14 cellular contexts compared by ENCODE assay signal in the genomic region with DNA sequence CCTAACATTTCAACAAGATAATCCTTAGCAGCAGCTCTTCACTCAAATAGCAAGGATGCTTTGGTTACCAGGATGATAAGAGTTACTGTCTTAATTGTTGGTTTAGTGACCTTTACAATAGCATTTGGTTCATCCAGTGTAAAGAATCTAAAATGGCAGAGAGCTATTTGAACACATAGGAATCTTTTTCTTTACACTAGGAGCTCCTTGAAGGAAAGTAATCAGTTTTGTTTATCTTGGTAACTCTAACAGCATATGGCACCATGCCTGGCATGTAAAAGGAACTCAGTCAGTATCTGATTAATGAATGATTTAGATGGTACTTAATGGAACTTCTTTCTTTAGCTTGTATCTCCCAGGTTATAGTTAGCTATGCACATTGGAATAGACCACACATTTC.
"Had no signal": no experiment of that assay in that cellular context is flagged by ENCODE, and none has a peak within 500 bp of the region (broad histone marks: within the 10 kb centered on the region; RNA-seq: fewer than 3 reads in every experiment).

No MANE protein-coding gene starts in this region.

- H3K9me3 Mint-ChIP-seq: activated naive CD4-positive, alpha-beta T cell treated with anti-CD3 and anti-CD28 coated beads, Interleukin-2, amount 10 ng/mL, durations not matched to agents 7 days and 5 days; activated T-helper 17 cell treated with anti-CD3 and anti-CD28 coated beads, Interleukin-2, amount 50 U/mL, for 72 hours; effector memory CD8-positive, alpha-beta T cell had no signal

- ATAC-seq: activated T-helper 17 cell treated with anti-CD3 and anti-CD28 coated beads, Interleukin-2, amount 50 U/mL, for 72 hours; effector memory CD8-positive, alpha-beta T cell had no signal

- H3K9me3 ChIP-seq: tibial artery, uterus had no signal

- H3K4me3 ChIP-seq: skin epidermis, tibial artery, uterus had no signal

- H3K36me3 ChIP-seq: uterus, WERI-Rb-1 had no signal

- H3K79me2 ChIP-seq: parathyroid adenoma had no signal

- H3K27ac Mint-ChIP-seq: activated naive CD4-positive, alpha-beta T cell treated with anti-CD3 and anti-CD28 coated beads, Interleukin-2, amount 10 ng/mL, durations not matched to agents 7 days and 5 days; activated T-helper 17 cell treated with anti-CD3 and anti-CD28 coated beads, Interleukin-2, amount 50 U/mL, for 72 hours had no signal

- H3K27ac ChIP-seq: parathyroid adenoma, skin epidermis, tibial artery, uterus, WERI-Rb-1 had no signal

- H3K4me3 Mint-ChIP-seq: activated naive CD4-positive, alpha-beta T cell treated with anti-CD3 and anti-CD28 coated beads, Interleukin-2, amount 10 ng/mL, durations not matched to agents 7 days and 5 days; activated T-helper 17 cell treated with anti-CD3 and anti-CD28 coated beads, Interleukin-2, amount 50 U/mL, for 72 hours; effector memory CD8-positive, alpha-beta T cell had no signal

- H3K9ac ChIP-seq: parathyroid adenoma had no signal

- H3K27me3 ChIP-seq: tibial artery, uterus had no signal

- H3K4me1 ChIP-seq: parathyroid adenoma, tibial artery, uterus had no signal

- H3K27me3 Mint-ChIP-seq: activated naive CD4-positive, alpha-beta T cell treated with anti-CD3 and anti-CD28 coated beads, Interleukin-2, amount 10 ng/mL, durations not matched to agents 7 days and 5 days; activated T-helper 17 cell treated with anti-CD3 and anti-CD28 coated beads, Interleukin-2, amount 50 U/mL, for 72 hours; effector memory CD8-positive, alpha-beta T cell had no signal

- DNase-seq: activated CD4-positive, alpha-beta T cell treated with anti-CD3 and anti-CD28 coated beads for 4 hours; activated naive CD4-positive, alpha-beta T cell treated with anti-CD3 and anti-CD28 coated beads, Interleukin-2, amount 10 ng/mL, durations not matched to agents 7 days and 5 days; central memory CD4-positive, alpha-beta T cell; cortex of kidney; effector memory CD8-positive, alpha-beta T cell; erythroblast; hippocampal formation; T1000; tibial artery; uterus; WERI-Rb-1 had no signal
